In genomic region chr5:181215997-181216982, GRCh38 we compare ENCODE assay signal across 8 cellular contexts. TPM values are rescaled to one million over a fixed set of nuclear protein-coding genes. Genes with fewer than 3 reads are reported as not detected.
DNase-seq lines count a peak whose midpoint lies in the region; TF ChIP-seq lines count a peak whose summit lies in the region.

No MANE protein-coding gene starts in this region.

- no peaks in the 10 kb centered on the region for H3K9me3 ChIP-seq in Peyer's patch
- no peaks in the 10 kb centered on the region for H3K9me3 ChIP-seq in endodermal cell (ENCODE audit: control insufficient read depth, low read length)

- H3K4me3 ChIP-seq in GM06990 (replicated peaks; ENCODE audit: low read depth, low read length) (peak overlapping the region; percentile 57), Peyer's patch (peak overlapping the region; percentile 28 to 64 (median 44)), endodermal cell (ENCODE audit: low read length) (peak overlapping the region; percentile 70), retinal pigment epithelial cell (ENCODE audit: low read length) (peak overlapping the region; percentile 31)

- no peaks in the 10 kb centered on the region for H3K9me3 Mint-ChIP-seq in endodermal cell

- 65 to 66% methylated on average over 41 to 44 of the region's 44 CpGs for WGBS in endodermal cell (ENCODE audit: insufficient coverage in 1 of 2, insufficient read length in 1 of 2), 2 experiments

- H3K27me3 ChIP-seq in GM06990 (replicated peaks; ENCODE audit: control insufficient read depth, insufficient read depth, low read length): no peaks in the 10 kb centered on the region
- no peaks in the 10 kb centered on the region for H3K27me3 ChIP-seq in Peyer's patch
- H3K27me3 ChIP-seq in endodermal cell (ENCODE audit: control insufficient read depth, insufficient read depth, low read length, poor library complexity, severe bottlenecking): peaks cover 28% of the 10 kb centered on the region

- DNase-seq in GM06990 (ENCODE audit: extremely low read depth, insufficient read length): peak; percentile 45
- DNase-seq in Peyer's patch: peak in 1 of 3 donors; percentile 50
- DNase-seq in endodermal cell: no peak
- no peak for DNase-seq in retinal pigment epithelial cell (ENCODE audit: low read depth)
- no peak for DNase-seq in GDM1 (lab: John Stamatoyannopoulos, UW)
- no peak for DNase-seq in NCI-H2171 treated with DMSO at 0.1 percent for 48 hours (lab: John Stamatoyannopoulos, UW)
- DNase-seq in iPS-NIHi7 (ENCODE audit: extremely low spot score): no peak
- no peak for DNase-seq in NCI-H510A (lab: John Stamatoyannopoulos, UW)

- H3K4me1 ChIP-seq in Peyer's patch (peaks cover 0 to 28% (median 8%) of the 10 kb centered on the region in 4 donors), endodermal cell (ENCODE audit: control insufficient read depth, insufficient read depth, low read length) (no peaks in the 10 kb centered on the region)

- H3K9ac ChIP-seq in endodermal cell (ENCODE audit: extremely low read depth, low read length, poor library complexity, severe bottlenecking): no peak overlapping the region

- no peak for TF ChIP-seq POLR2A in Peyer's patch (IDR thresholded peaks at IDR 0.05)

- H3K27ac Mint-ChIP-seq in endodermal cell: no peak overlapping the region

- peak overlapping the region in 1 of 4 donors; percentile 94 for H3K27ac ChIP-seq in Peyer's patch
- H3K27ac ChIP-seq in endodermal cell (ENCODE audit: low read depth, low read length): no peak overlapping the region

- H3K4me1 Mint-ChIP-seq in endodermal cell: peaks cover 2% of the 10 kb centered on the region

- H3K27me3 Mint-ChIP-seq in endodermal cell (ENCODE audit: insufficient read depth): peaks cover 45% of the 10 kb centered on the region

- peak overlapping the region; percentile 57 for H3K4me3 Mint-ChIP-seq in endodermal cell

- H3K36me3 ChIP-seq in GM06990 (ENCODE audit: control insufficient read depth, insufficient read depth, low read length): no peaks in the 10 kb centered on the region
- no peaks in the 10 kb centered on the region for H3K36me3 ChIP-seq in Peyer's patch
- no peaks in the 10 kb centered on the region for H3K36me3 ChIP-seq in endodermal cell (ENCODE audit: control insufficient read depth, insufficient read depth, low read length)

- TF ChIP-seq CTCF in GM06990 (IDR thresholded peaks at IDR 0.05; ENCODE audit: insufficient read depth, low read length, poor library complexity, severe bottlenecking) (no peak), Peyer's patch (IDR thresholded peaks at IDR 0.05) (no peak), endodermal cell (conservative IDR thresholded peaks at IDR 0.05) (no peak), retinal pigment epithelial cell (conservative IDR thresholded peaks at IDR 0.05; ENCODE audit: low read depth, low read length) (no peak)

- H3K36me3 Mint-ChIP-seq in endodermal cell (ENCODE audit: low read depth): no peaks in the 10 kb centered on the region

RNA-seq across cellular contexts. Expression of gene TRIM41, which starts 6.8 kb away (rescaled TPM):
- total RNA-seq in Peyer's patch (10 to 100 TPM; 13.7 to 31.4 (median 21.8) TPM), endodermal cell (10 to 100 TPM; 37.5 to 41.7 TPM)
- 29.1 TPM for polyA plus RNA-seq in endodermal cell (2013, experiment 1 of 2)
- 23.7 TPM for polyA plus RNA-seq in endodermal cell (2013, experiment 2 of 2)

RNA-seq across cellular contexts. Expression of gene TRIM7, which starts 11.3 kb away (rescaled TPM):
- 1 to 10 TPM in 3 of 4 donors, under 1 TPM in 1; 0.88 to 2.6 (median 2.2) TPM for total RNA-seq in Peyer's patch
- total RNA-seq in endodermal cell: not detected
- polyA plus RNA-seq in endodermal cell (2013, experiment 1 of 2): 0.21 TPM
- 0.29 TPM for polyA plus RNA-seq in endodermal cell (2013, experiment 2 of 2)

RNA-seq across cellular contexts. Expression of gene RACK1, which starts 27.4 kb away (rescaled TPM):
- total RNA-seq in Peyer's patch: 1,000 to 10,000 TPM; 1,067 to 1,931 (median 1,321) TPM
- total RNA-seq in endodermal cell: 1,000 to 10,000 TPM; 1,942 to 1,975 TPM
- 2,359 TPM for polyA plus RNA-seq in endodermal cell (2013, experiment 1 of 2)
- 2,067 TPM for polyA plus RNA-seq in endodermal cell (2013, experiment 2 of 2)

RNA-seq across cellular contexts. Expression of gene TRIM52, which starts 44.7 kb away (rescaled TPM):
- 10 to 100 TPM; 15.6 to 23.1 (median 20.3) TPM for total RNA-seq in Peyer's patch
- 1 to 10 TPM; 5.3 to 5.9 TPM for total RNA-seq in endodermal cell
- 8.0 TPM for polyA plus RNA-seq in endodermal cell (2013, experiment 1 of 2)
- 5.8 TPM for polyA plus RNA-seq in endodermal cell (2013, experiment 2 of 2)
